Comparison of ENCODE assay signal across 8 cellular contexts in genomic region chr1:1020000-1020404, GRCh38. TPM values are rescaled to one million over a fixed set of nuclear protein-coding genes. Genes with fewer than 3 reads are reported as not detected.
DNase-seq lines count a peak whose midpoint lies in the region; ATAC-seq and TF ChIP-seq lines count a peak whose summit lies in the region.

AGRN (plus strand) TSS chr1:1020120; CDS start chr1:1020173, 53 bp downstream.

- H3K27ac ChIP-seq in right lobe of liver: peak within 1 kb of the TSS; percentile 74 to 88 (median 78)
- peak within 1 kb of the TSS in 1 of 2 donors; percentile 93 for H3K27ac ChIP-seq in testis

- no CpG with 5 or more reads among the region's 58 CpGs for WGBS in right lobe of liver (ENCODE audit: insufficient coverage, low coverage, low lambda C conversion rate, missing lambda C conversion rate)
- 0% methylated on average over 48 of the region's 58 CpGs; no CpG with 5 or more reads in 1 of the 2 donors for WGBS in testis, 2 donors

- H3K27me3 Mint-ChIP-seq in central memory CD8-positive, alpha-beta T cell: peaks cover 16% of the 10 kb centered on the region

- TF ChIP-seq POLR2A in right lobe of liver (IDR thresholded peaks at IDR 0.05) (peak; percentile 54), testis (IDR thresholded peaks at IDR 0.05) (no peak)

- DNase-seq in M059J (ENCODE audit: low read depth): peak; percentile 35
- DNase-seq in central memory CD8-positive, alpha-beta T cell (ENCODE audit: low spot score in 2 of 2): no peak
- peak in 2 of 3 donors; percentile 72 to 75 for DNase-seq in right lobe of liver
- DNase-seq in testis: no peak
- no peak for DNase-seq in NCI-H510A treated with DMSO at 0.1 percent for 48 hours (lab: John Stamatoyannopoulos, UW)
- DNase-seq in HPDE6-E6E7 (ENCODE audit: extremely low spot score): no peak

- intact Hi-C loops in right lobe of liver (cut with DNase I) (no loop called here), testis (cut with DNase I; ENCODE audit: low total_unique reads) (no loop called here)

- H3K9me3 ChIP-seq in right lobe of liver: no peaks in the 10 kb centered on the region
- no peaks in the 10 kb centered on the region for H3K9me3 ChIP-seq in testis

- TF ChIP-seq CTCF in GM12875 (IDR thresholded peaks at IDR 0.05; ENCODE audit: borderline replicate concordance, insufficient read depth, low read depth, low read length) (no peak), right lobe of liver (IDR thresholded peaks at IDR 0.05) (no peak), testis (IDR thresholded peaks at IDR 0.05) (no peak)

- H3K27me3 ChIP-seq in right lobe of liver (no peaks in the 10 kb centered on the region), testis (no peaks in the 10 kb centered on the region)

- H3K27ac Mint-ChIP-seq in central memory CD8-positive, alpha-beta T cell (ENCODE audit: low read depth): no peak within 1 kb of the TSS

- H3K4me1 Mint-ChIP-seq in central memory CD8-positive, alpha-beta T cell: peaks cover 6% of the 10 kb centered on the region

- H3K36me3 Mint-ChIP-seq in central memory CD8-positive, alpha-beta T cell (ENCODE audit: insufficient read depth): peaks cover 2% of the 10 kb centered on the region

- H3K4me3 ChIP-seq in GM12875 (ENCODE audit: low read depth, low read length): peak within 1 kb of the TSS; percentile 57
- H3K4me3 ChIP-seq in right lobe of liver: peak within 1 kb of the TSS; percentile 62 to 74 (median 64)
- peak within 1 kb of the TSS; percentile 63 to 78 for H3K4me3 ChIP-seq in testis

- peaks cover 0 to 10% (median 5%) of the 10 kb centered on the region in 4 donors for H3K4me1 ChIP-seq in right lobe of liver
- peaks cover 20% of the 10 kb centered on the region for H3K4me1 ChIP-seq in testis

- peak within 1 kb of the TSS; percentile 55 for H3K4me3 Mint-ChIP-seq in central memory CD8-positive, alpha-beta T cell

- no peaks in the 10 kb centered on the region for H3K9me3 Mint-ChIP-seq in central memory CD8-positive, alpha-beta T cell

- peak; percentile 24 for ATAC-seq in GM21825 (IDR thresholded peaks at IDR 0.05; ENCODE audit: unreplicated experiment)
- no peak for ATAC-seq in central memory CD8-positive, alpha-beta T cell (replicated peaks; ENCODE audit: extremely low read depth, poor library complexity, severe bottlenecking)
- ATAC-seq in right lobe of liver: peak; percentile 26 to 53 (median 48)

- H3K36me3 ChIP-seq in right lobe of liver (no peaks in the 10 kb centered on the region), testis (ENCODE audit: low read depth, missing control alignments) (no peaks in the 10 kb centered on the region)

RNA-seq across cellular contexts. Expression of gene AGRN, which starts in this region (rescaled TPM):
- total RNA-seq in M059J (2014; rRNA removed; shearing (Covaris generic)): 117 and 282 TPM in 2 replicates
- 10 to 100 TPM; 14.2 to 44.5 (median 35.2) TPM for total RNA-seq in right lobe of liver
- total RNA-seq in testis: 100 to 1,000 TPM in 1 of 2 donors, 10 to 100 TPM in 1; 99.4 to 108 TPM
- polyA plus RNA-seq in testis (ENCODE audit: insufficient read depth, low read depth, low replicate concordance): 48.9 TPM

Comparison
In these comparisons a context has a peak if more than half of its experiments do, and no peak if none do; other contexts are left out.
1. DNase-seq: peak in M059J (single experiment) and right lobe of liver (2 of 3); none in central memory CD8-positive, alpha-beta T cell (0 of 2), testis (single experiment), NCI-H510A treated with DMSO at 0.1 percent for 48 hours (single experiment) and HPDE6-E6E7 (single experiment).
2. Peak in every context shown above with its lines, with median percentiles within 50 percentile points of each other: H3K4me3 ChIP-seq.